ENCODE assay signal across 19 cellular contexts in the genomic region with DNA sequence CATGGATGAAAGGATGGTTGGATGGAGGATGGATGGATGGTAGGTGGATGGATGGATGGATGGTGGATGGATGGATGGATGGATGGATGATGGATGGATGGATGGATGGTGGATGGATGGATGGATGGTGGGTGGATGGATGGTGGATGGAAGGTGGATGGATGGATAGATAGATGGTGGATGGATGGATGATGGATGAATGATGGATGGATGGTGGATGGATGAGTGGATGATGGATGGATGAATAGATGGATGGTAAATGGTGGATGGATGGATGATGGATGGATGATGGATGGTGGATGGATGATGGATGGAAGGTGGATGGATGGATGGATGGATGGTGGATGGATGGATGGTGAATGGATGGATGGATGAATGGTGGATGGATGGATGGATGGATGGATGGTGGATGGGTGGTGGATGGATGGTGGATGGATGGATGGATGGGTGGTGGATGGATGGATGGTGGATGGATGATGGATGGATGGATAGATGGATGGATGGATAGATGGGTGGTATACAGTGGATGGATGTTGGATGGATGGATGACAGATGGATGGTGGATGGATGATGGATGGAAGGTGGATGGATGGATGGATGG.
DNase-seq lines count a peak whose midpoint lies in the region; ATAC-seq, FAIRE-seq and TF ChIP-seq lines count a peak whose summit lies in the region.
"Had no signal": no experiment of that assay in that cellular context is flagged by ENCODE, and none has a peak within 500 bp of the region (broad histone marks: within the 10 kb centered on the region; RNA-seq: fewer than 3 reads in every experiment).

No MANE protein-coding gene starts in this region.

- H3K9me3 ChIP-seq in HEK293 (ENCODE audit: control insufficient read depth, insufficient read depth, low read depth, low read length) (no peaks in the 10 kb centered on the region), K562 (replicated peaks; ENCODE audit: control insufficient read depth, insufficient read depth, low read depth, low read length) (no peaks in the 10 kb centered on the region)

- peaks cover 7% of the 10 kb centered on the region for H3K79me2 ChIP-seq in K562 (ENCODE audit: control insufficient read depth, insufficient read depth, low read length)

- ATAC-seq in K562 (no peak), GM18868 (IDR thresholded peaks at IDR 0.05; ENCODE audit: unreplicated experiment) (no peak), HG02981 (IDR thresholded peaks at IDR 0.05; ENCODE audit: unreplicated experiment) (no peak)
- ATAC-seq: GM23338, HCT116 had no signal

- H4K20me1 ChIP-seq in K562 (replicated peaks; ENCODE audit: control insufficient read depth, insufficient read depth, low read length), result peaks cover 14% of the 10 kb centered on the region

- CTCF ChIA-PET in HEK293 (lab: Yijun Ruan, JAX) (no interaction called here), K562 (lab: Yijun Ruan, JAX; ENCODE audit: low intra/inter-chr PET ratio) (no interaction called here)

- no peaks in the 10 kb centered on the region for H3K36me3 ChIP-seq in HEK293 (ENCODE audit: control insufficient read depth in 2 of 2, insufficient read depth in 1 of 2, low read length in 2 of 2)
- H3K36me3 ChIP-seq in K562 (ENCODE audit: control insufficient read depth, insufficient read depth, low read length), result 0 out of 3 replicates have a peak, but pooled peaks cover 3% of the 10 kb centered on the region
- H3K36me3 ChIP-seq: BLaER1 treated with 17β-estradiol and CSF1 and Interleukin-3, amounts not matched to agents 10 nM and 100 nM had no signal

- BruUV-seq in K562 (replicated peaks; lab: Mats Ljungman, UMichigan), result no TSS peak

- POLR2A ChIA-PET in HEK293 (lab: Yijun Ruan, JAX), result no interaction called here
- POLR2A ChIA-PET in K562 (lab: Yijun Ruan, JAX), result no interaction called here

- TF ChIP-seq CTCF in HEK293 (tag by site-specific recombination; IDR thresholded peaks at IDR 0.05) (no peak), K562 (IDR thresholded peaks at IDR 0.05 in 2 of 3, conservative IDR thresholded peaks at IDR 0.05 in 1 of 3; ENCODE audit: insufficient read depth in 2 of 3, low read depth in 1 of 3, low read length in 3 of 3) (no peak)

- no peak overlapping the region for H2AFZ ChIP-seq in K562 (ENCODE audit: low read depth, low read length)
- H2AFZ ChIP-seq: GM23338 had no signal

- TF ChIP-seq EP300 in K562 (IDR thresholded peaks at IDR 0.05; ENCODE audit: low read length), result no peak

- intact Hi-C loops in K562 (cut with micrococcal nuclease), result no loop called here

- H3K27me3 ChIP-seq in K562 (ENCODE audit: control insufficient read depth in 2 of 2, insufficient read depth in 2 of 2, low read length in 2 of 2), result no peaks in the 10 kb centered on the region

- no peak overlapping the region for H3K9ac ChIP-seq in K562 (ENCODE audit: insufficient read depth in 1 of 2, low read depth in 2 of 2, low read length in 2 of 2)
- H3K9ac ChIP-seq: BLaER1 treated with 17β-estradiol and CSF1 and Interleukin-3, amounts not matched to agents 10 nM and 100 nM had no signal

- FAIRE-seq in K562 (lab: Jason Lieb, UNC) (no peak), urothelium cell line (lab: Jason Lieb, UNC) (peak; percentile 80)
- FAIRE-seq: G401.6, GM12891 had no signal

- no peak overlapping the region for H3K27ac ChIP-seq in HEK293 (ENCODE audit: extremely low read depth, low read depth, low read length)
- H3K27ac ChIP-seq in K562 (ENCODE audit: extremely low read depth, low read depth, low read length), result no peak overlapping the region
- H3K27ac ChIP-seq: BLaER1 treated with 17β-estradiol and CSF1 and Interleukin-3, amounts not matched to agents 10 nM and 100 nM; HL-60 had no signal

- no peak overlapping the region for H3K4me3 ChIP-seq in HEK293 (ENCODE audit: low read depth, low read length)
- H3K4me3 ChIP-seq in K562, result no peak overlapping the region
- H3K4me3 ChIP-seq: BLaER1 treated with 17β-estradiol and CSF1 and Interleukin-3, amounts not matched to agents 10 nM and 100 nM; GM23338 had no signal

- in situ Hi-C loops in K562 (cut with MboI), result no loop called here

- no peak for TF ChIP-seq RAD21 in K562 (CRISPR knock-in tag; conservative IDR thresholded peaks at IDR 0.05 in 1 of 2, IDR thresholded peaks at IDR 0.05 in 1 of 2)

- H3K4me1 ChIP-seq in HEK293 (ENCODE audit: control insufficient read depth, insufficient read depth, low read length) (peaks cover 3% of the 10 kb centered on the region; the same call in 1 of the 2 replicates), K562 (replicated peaks in 1 of 2; ENCODE audit: control insufficient read depth in 2 of 2, insufficient read depth in 2 of 2, low read length in 2 of 2) (peaks cover 7 to 18% of the 10 kb centered on the region in 2 experiments; a peak in 4 of 5 replicates)

- TF ChIP-seq POLR2A in K562 (conservative IDR thresholded peaks at IDR 0.05), result no peak

- H3K4me2 ChIP-seq in K562 (ENCODE audit: insufficient read depth, low read length), result no peak overlapping the region
- H3K4me2 ChIP-seq: BLaER1 treated with 17β-estradiol and CSF1 and Interleukin-3, amounts not matched to agents 10 nM and 100 nM; GM23338 had no signal

- DNase-seq in K562 (ENCODE audit: extremely low read depth in 1 of 4, low spot score in 3 of 4), result no peak
- peak; percentile 30 for DNase-seq in mesenteric fat pad (ENCODE audit: low spot score)
- no peak for DNase-seq in urothelium cell line (ENCODE audit: low spot score)
- DNase-seq in NCI-H128 (lab: John Stamatoyannopoulos, UW; ENCODE audit: unreplicated experiment), result no peak
- DNase-seq: CD4-positive, CD25-positive, alpha-beta regulatory T cell; CD8-positive, alpha-beta memory T cell; COR-L47; DMS 273 treated with DMSO at 0.1 percent for 48 hours; H7; KG1 had no signal

- peaks cover 3% of the 10 kb centered on the region for H3K9me1 ChIP-seq in K562 (ENCODE audit: control insufficient read depth, insufficient read depth, low read length)

TF ChIP-seq in HEK293, 187 proteins besides CTCF, POLR2A, EP300 and RAD21 (continues in another document):
- TF ChIP-seq GLIS1 (tag by site-specific recombination; IDR thresholded peaks at IDR 0.05), result no peak
- no peak for TF ChIP-seq ZNF530 (tag by site-specific recombination; IDR thresholded peaks at IDR 0.05; ENCODE audit: low read depth)
- no peak for TF ChIP-seq ZSCAN23 (tag by site-specific recombination; IDR thresholded peaks at IDR 0.05)
- no peak for TF ChIP-seq ZNF223 (tag by site-specific recombination; IDR thresholded peaks at IDR 0.05)
- TF ChIP-seq ZBTB17 (tag by site-specific recombination; IDR thresholded peaks at IDR 0.05), result peak; percentile 100
- peak; percentile 98 for TF ChIP-seq ZNF366 (tag by site-specific recombination; conservative IDR thresholded peaks at IDR 0.05)
- TF ChIP-seq, protein P1, sequence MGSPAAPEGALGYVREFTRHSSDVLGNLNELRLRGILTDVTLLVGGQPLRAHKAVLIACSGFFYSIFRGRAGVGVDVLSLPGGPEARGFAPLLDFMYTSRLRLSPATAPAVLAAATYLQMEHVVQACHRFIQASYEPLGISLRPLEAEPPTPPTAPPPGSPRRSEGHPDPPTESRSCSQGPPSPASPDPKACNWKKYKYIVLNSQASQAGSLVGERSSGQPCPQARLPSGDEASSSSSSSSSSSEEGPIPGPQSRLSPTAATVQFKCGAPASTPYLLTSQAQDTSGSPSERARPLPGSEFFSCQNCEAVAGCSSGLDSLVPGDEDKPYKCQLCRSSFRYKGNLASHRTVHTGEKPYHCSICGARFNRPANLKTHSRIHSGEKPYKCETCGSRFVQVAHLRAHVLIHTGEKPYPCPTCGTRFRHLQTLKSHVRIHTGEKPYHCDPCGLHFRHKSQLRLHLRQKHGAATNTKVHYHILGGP (tag by site-specific recombination; IDR thresholded peaks at IDR 0.05), result 0 out of 2 replicates have a peak, but pooled peaks have one; percentile 19
- no peak for TF ChIP-seq ZNF549 (tag by site-specific recombination; IDR thresholded peaks at IDR 0.05)
- no peak for TF ChIP-seq ZNF146 (tag by site-specific recombination; IDR thresholded peaks at IDR 0.05)
- peak; percentile 42; the same call in 1 of the 2 replicates for TF ChIP-seq ZNF571 (tag by site-specific recombination; IDR thresholded peaks at IDR 0.05)
- TF ChIP-seq KLF1 (tag by site-specific recombination; IDR thresholded peaks at IDR 0.05), result no peak
- TF ChIP-seq ZIC2 (tag by site-specific recombination; IDR thresholded peaks at IDR 0.05), result no peak
- no peak for TF ChIP-seq ZNF585B (tag by site-specific recombination; IDR thresholded peaks at IDR 0.05)
- TF ChIP-seq ZNF394 (tag by site-specific recombination; IDR thresholded peaks at IDR 0.05; ENCODE audit: borderline replicate concordance), result no peak

TF ChIP-seq in K562, 482 proteins besides CTCF, POLR2A, EP300 and RAD21 (continues in another document):
- TF ChIP-seq EHMT2 (IDR thresholded peaks at IDR 0.05) (0 out of 2 replicates have a peak, but pooled peaks have one; percentile 17), SMAD3 (CRISPR knock-in tag; conservative IDR thresholded peaks at IDR 0.05) (no peak), CREBBP (IDR thresholded peaks at IDR 0.05; ENCODE audit: low read depth, low read length) (peak; percentile 10), NFATC3 (IDR thresholded peaks at IDR 0.05) (no peak), ZNF507 (tag; conservative IDR thresholded peaks at IDR 0.05) (no peak)
- TF ChIP-seq, protein P2, sequence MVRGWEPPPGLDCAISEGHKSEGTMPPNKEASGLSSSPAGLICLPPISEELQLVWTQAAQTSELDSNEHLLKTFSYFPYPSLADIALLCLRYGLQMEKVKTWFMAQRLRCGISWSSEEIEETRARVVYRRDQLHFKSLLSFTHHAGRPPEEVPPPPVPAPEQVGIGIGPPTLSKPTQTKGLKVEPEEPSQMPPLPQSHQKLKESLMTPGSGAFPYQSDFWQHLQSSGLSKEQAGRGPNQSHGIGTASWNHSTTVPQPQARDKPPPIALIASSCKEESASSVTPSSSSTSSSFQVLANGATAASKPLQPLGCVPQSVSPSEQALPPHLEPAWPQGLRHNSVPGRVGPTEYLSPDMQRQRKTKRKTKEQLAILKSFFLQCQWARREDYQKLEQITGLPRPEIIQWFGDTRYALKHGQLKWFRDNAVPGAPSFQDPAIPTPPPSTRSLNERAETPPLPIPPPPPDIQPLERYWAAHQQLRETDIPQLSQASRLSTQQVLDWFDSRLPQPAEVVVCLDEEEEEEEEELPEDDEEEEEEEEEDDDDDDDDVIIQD (CRISPR knock-in tag; IDR thresholded peaks at IDR 0.05), result no peak
- TF ChIP-seq, protein P3, sequence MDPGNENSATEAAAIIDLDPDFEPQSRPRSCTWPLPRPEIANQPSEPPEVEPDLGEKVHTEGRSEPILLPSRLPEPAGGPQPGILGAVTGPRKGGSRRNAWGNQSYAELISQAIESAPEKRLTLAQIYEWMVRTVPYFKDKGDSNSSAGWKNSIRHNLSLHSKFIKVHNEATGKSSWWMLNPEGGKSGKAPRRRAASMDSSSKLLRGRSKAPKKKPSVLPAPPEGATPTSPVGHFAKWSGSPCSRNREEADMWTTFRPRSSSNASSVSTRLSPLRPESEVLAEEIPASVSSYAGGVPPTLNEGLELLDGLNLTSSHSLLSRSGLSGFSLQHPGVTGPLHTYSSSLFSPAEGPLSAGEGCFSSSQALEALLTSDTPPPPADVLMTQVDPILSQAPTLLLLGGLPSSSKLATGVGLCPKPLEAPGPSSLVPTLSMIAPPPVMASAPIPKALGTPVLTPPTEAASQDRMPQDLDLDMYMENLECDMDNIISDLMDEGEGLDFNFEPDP (CRISPR knock-in tag; IDR thresholded peaks at IDR 0.05), result no peak
